In the genomic region with DNA sequence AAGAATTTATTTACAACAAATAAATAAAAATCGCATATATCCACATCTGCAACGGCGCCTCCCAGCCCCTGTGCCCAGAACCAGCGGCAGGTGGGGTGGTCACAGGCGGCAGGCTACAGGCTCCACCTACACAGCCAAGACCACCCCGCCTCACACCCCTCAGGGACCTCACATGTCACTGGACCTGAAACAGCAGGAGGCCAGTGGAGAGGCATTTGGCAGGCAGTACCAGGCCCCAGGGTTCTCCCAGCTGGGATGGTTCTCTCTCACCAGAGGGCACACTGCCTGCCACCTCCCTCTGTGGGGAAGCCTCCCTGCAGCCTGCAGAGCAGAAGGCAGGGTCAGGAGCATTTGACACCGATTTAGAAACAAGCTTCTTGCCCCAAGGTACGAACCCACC, we compare ENCODE assay signal across 23 cellular contexts.
A peak's percentile ranks its signal among the peaks of the same experiment; 100 is the strongest.
DNase-seq lines count a peak whose midpoint lies in the region; ATAC-seq, FAIRE-seq and TF ChIP-seq lines count a peak whose summit lies in the region.
"Had no signal": no experiment of that assay in that cellular context is flagged by ENCODE, and none has a peak within 500 bp of the region (broad histone marks: within the 10 kb centered on the region; RNA-seq: fewer than 3 reads in every experiment).

No MANE protein-coding gene starts in this region.

- 96% methylated on average over 8 of the region's 8 CpGs for WGBS in HepG2 (ENCODE audit: low lambda C conversion rate)

- no peak for FAIRE-seq in HepG2 (lab: Jason Lieb, UNC)
- FAIRE-seq: A549 had no signal

- H2AFZ ChIP-seq in HepG2 (ENCODE audit: low read length) = no peak overlapping the region
- H2AFZ ChIP-seq: GM23248, neural progenitor cell, PC-9 had no signal

- TF ChIP-seq EP300 in HepG2 (IDR thresholded peaks at IDR 0.05; ENCODE audit: low read depth in 2 of 2, low read length in 2 of 2) (no peak), HepG2 (CRISPR knock-in tag; IDR thresholded peaks at IDR 0.05; ENCODE audit: borderline replicate concordance) (no peak)

- POLR2A ChIA-PET in HepG2 (lab: Yijun Ruan, JAX) = interaction anchor here (2.0 kb wide), 1 partner anchor 203 kb away, joined by 4 read pairs; no protein-coding TSS in a partner anchor
- POLR2A ChIA-PET in CD8-positive, alpha-beta T cell (lab: Charles Lee) = no interaction called here

- H3K36me3 Mint-ChIP-seq in CD8-positive, alpha-beta T cell = peaks cover 22% of the 10 kb centered on the region
- H3K36me3 Mint-ChIP-seq: activated CD8-positive, alpha-beta memory T cell treated with anti-CD3 and anti-CD28 coated beads, Interleukin-2, amount 10 ng/mL, durations not matched to agents 7 days and 5 days had no signal

- H3K9ac ChIP-seq in HepG2 (ENCODE audit: insufficient read depth, low read depth, low read length) = no peak overlapping the region
- H3K9ac ChIP-seq: GM23248, neural progenitor cell had no signal

- CTCF ChIA-PET in HepG2 (lab: Yijun Ruan, JAX; ENCODE audit: low intra/inter-chr PET ratio, low total read pairs) = no interaction called here
- CTCF ChIA-PET in CD8-positive, alpha-beta T cell (lab: Charles Lee) = no interaction called here

- no peaks in the 10 kb centered on the region for H4K20me1 ChIP-seq in HepG2 (ENCODE audit: insufficient read depth, low read length)

- peaks cover 11 to 47% of the 10 kb centered on the region in 2 experiments for H3K36me3 ChIP-seq in HepG2 (replicated peaks in 1 of 2; ENCODE audit: control insufficient read depth in 1 of 2, insufficient read depth in 2 of 2, low read length in 2 of 2)
- no peaks in the 10 kb centered on the region for H3K36me3 ChIP-seq in CD8-positive, alpha-beta T cell (ENCODE audit: insufficient read depth, low read length)
- H3K36me3 ChIP-seq: neural progenitor cell had no signal

- DNase-seq in NCI-H2171 treated with DMSO at 0.1 percent for 48 hours (lab: John Stamatoyannopoulos, UW) (peak; percentile 17), NCI-H2171 (lab: John Stamatoyannopoulos, UW) (no peak), HepG2 (ENCODE audit: low spot score) (no peak), superior temporal gyrus (ENCODE audit: extremely low spot score) (peak; percentile 22), GM13977 (ENCODE audit: low spot score) (no peak)
- no peak for DNase-seq in CD8-positive, alpha-beta T cell
- DNase-seq: activated CD4-positive, alpha-beta T cell treated with anti-CD3 and anti-CD28 coated beads for 36 hours; activated CD8-positive, alpha-beta memory T cell treated with anti-CD3 and anti-CD28 coated beads, Interleukin-2, amount 10 ng/mL, durations not matched to agents 7 days and 5 days; effector CD4-positive, alpha-beta T cell; GM23248; islet precursor cell; NCI-H1048; NCI-H82; stimulated activated naive CD4-positive, alpha-beta T cell treated with Interleukin-2 at 50 U/mL for 16 hours; T-helper 9 cell; trophoblast cell had no signal

- no peak for TF ChIP-seq RAD21 in HepG2 (CRISPR knock-in tag; IDR thresholded peaks at IDR 0.05)

- intact Hi-C loops in HepG2 (cut with micrococcal nuclease; ENCODE audit: unreplicated experiment) = loop anchor here (10.0 kb wide), 1 partner anchor 46 kb away; no protein-coding TSS in a partner anchor
- intact Hi-C loops in CD8-positive, alpha-beta T cell (cut with DNase I, micrococcal nuclease) = no loop called here

- no peaks in the 10 kb centered on the region for H3K9me3 ChIP-seq in HepG2 (ENCODE audit: low read length)
- H3K9me3 ChIP-seq in CD8-positive, alpha-beta T cell (ENCODE audit: low read length) = no peaks in the 10 kb centered on the region
- H3K9me3 ChIP-seq: A549 had no signal

- no peak overlapping the region for H3K27ac Mint-ChIP-seq in CD8-positive, alpha-beta T cell
- H3K27ac Mint-ChIP-seq: activated CD4-positive, alpha-beta T cell treated with anti-CD3 and anti-CD28 coated beads for 36 hours; activated CD8-positive, alpha-beta memory T cell treated with anti-CD3 and anti-CD28 coated beads, Interleukin-2, amount 10 ng/mL, durations not matched to agents 7 days and 5 days had no signal

- in situ Hi-C loops in HepG2 (cut with HindIII; ENCODE audit: extremely low pct_ligation_motif_present, low pct_unique_long_range_greater_than_20kb) (no loop called here), GM13977 (cut with MboI; ENCODE audit: low pct_unique_long_range_greater_than_20kb, low sequenced_read_pairs, unreplicated experiment) (no loop called here)

- H3K9me3 Mint-ChIP-seq in CD8-positive, alpha-beta T cell = no peaks in the 10 kb centered on the region
- H3K9me3 Mint-ChIP-seq: CD14-positive monocyte, neural progenitor cell had no signal

- no peak overlapping the region for H3K4me2 ChIP-seq in HepG2 (ENCODE audit: low read depth, low read length)
- H3K4me2 ChIP-seq: A549, neural progenitor cell, PC-9 had no signal

- H3K4me3 Mint-ChIP-seq in CD8-positive, alpha-beta T cell = no peak overlapping the region
- H3K4me3 Mint-ChIP-seq: activated CD4-positive, alpha-beta T cell treated with anti-CD3 and anti-CD28 coated beads for 36 hours; activated CD8-positive, alpha-beta memory T cell treated with anti-CD3 and anti-CD28 coated beads, Interleukin-2, amount 10 ng/mL, durations not matched to agents 7 days and 5 days; CD14-positive monocyte; neural progenitor cell had no signal

- H3K27me3 Mint-ChIP-seq in CD8-positive, alpha-beta T cell (ENCODE audit: low read depth) = no peaks in the 10 kb centered on the region
- H3K27me3 Mint-ChIP-seq: activated CD4-positive, alpha-beta T cell treated with anti-CD3 and anti-CD28 coated beads for 36 hours; activated CD8-positive, alpha-beta memory T cell treated with anti-CD3 and anti-CD28 coated beads, Interleukin-2, amount 10 ng/mL, durations not matched to agents 7 days and 5 days had no signal

- H3K4me1 ChIP-seq in HepG2 (ENCODE audit: insufficient read depth, low read length) = peaks cover 41% of the 10 kb centered on the region
- no peaks in the 10 kb centered on the region for H3K4me1 ChIP-seq in CD8-positive, alpha-beta T cell (ENCODE audit: insufficient read depth, low read length)
- H3K4me1 ChIP-seq: A549, neural progenitor cell had no signal

- peaks cover 2% of the 10 kb centered on the region for H3K79me2 ChIP-seq in HepG2 (ENCODE audit: insufficient read depth, low read length)

- no peak for TF ChIP-seq CTCF in HepG2 (CRISPR knock-in tag; IDR thresholded peaks at IDR 0.05)
- no peak for TF ChIP-seq CTCF in GM13977 (IDR thresholded peaks at IDR 0.05; ENCODE audit: extremely low read depth, insufficient read depth, missing control alignments)
- TF ChIP-seq CTCF in CD8-positive, alpha-beta T cell (IDR thresholded peaks at IDR 0.05) = no peak

- no peaks in the 10 kb centered on the region for H3K27me3 ChIP-seq in HepG2 (ENCODE audit: control insufficient read depth in 1 of 2, insufficient read depth in 2 of 2, low read length in 2 of 2)
- H3K27me3 ChIP-seq in CD8-positive, alpha-beta T cell (ENCODE audit: insufficient read depth, low read length) = no peaks in the 10 kb centered on the region
- H3K27me3 ChIP-seq: neural progenitor cell had no signal

- peak; percentile 14; the same call in 2 of the 3 replicates for ATAC-seq in HepG2
- ATAC-seq in HG03025 (IDR thresholded peaks at IDR 0.05; ENCODE audit: low FRiP score, unreplicated experiment) = no peak
- ATAC-seq in CD8-positive, alpha-beta T cell = no peak
- ATAC-seq: activated CD4-positive, alpha-beta T cell treated with anti-CD3 and anti-CD28 coated beads for 36 hours; activated CD8-positive, alpha-beta memory T cell treated with anti-CD3 and anti-CD28 coated beads, Interleukin-2, amount 10 ng/mL, durations not matched to agents 7 days and 5 days had no signal

- no peak for TF ChIP-seq POLR2A in HepG2 (IDR thresholded peaks at IDR 0.05; ENCODE audit: insufficient read depth in 1 of 2, low read depth in 2 of 2, low read length in 2 of 2)

- H3K27ac ChIP-seq in cingulate gyrus (ENCODE audit: low read depth, low read length) (peak overlapping the region; percentile 80), HepG2 (ENCODE audit: extremely low read length, insufficient read depth, low read length) (peak overlapping the region; percentile 12)
- no peak overlapping the region for H3K27ac ChIP-seq in CD8-positive, alpha-beta T cell (ENCODE audit: low read depth, low read length)
- H3K27ac ChIP-seq: A549, GM23248, HL-60, neural progenitor cell, PC-9 had no signal

- no TSS peak for BruUV-seq in HepG2 (replicated peaks; lab: Mats Ljungman, UMichigan)

- no peaks in the 10 kb centered on the region for H3K4me1 Mint-ChIP-seq in CD8-positive, alpha-beta T cell (ENCODE audit: low read depth)
- H3K4me1 Mint-ChIP-seq: activated CD4-positive, alpha-beta T cell treated with anti-CD3 and anti-CD28 coated beads for 36 hours; activated CD8-positive, alpha-beta memory T cell treated with anti-CD3 and anti-CD28 coated beads, Interleukin-2, amount 10 ng/mL, durations not matched to agents 7 days and 5 days had no signal

- no peak overlapping the region for H3K4me3 ChIP-seq in HepG2 (replicated peaks in 1 of 3; ENCODE audit: insufficient read depth in 1 of 3, low read depth in 2 of 3, low read length in 3 of 3)
- H3K4me3 ChIP-seq in CD8-positive, alpha-beta T cell (ENCODE audit: low read depth, low read length) = no peak overlapping the region
- H3K4me3 ChIP-seq: A549, GM23248, neural progenitor cell, PC-9 had no signal

TF ChIP-seq in HepG2, 621 proteins besides CTCF, POLR2A, EP300 and RAD21 (continues in another document):
- TF ChIP-seq, protein P1, sequence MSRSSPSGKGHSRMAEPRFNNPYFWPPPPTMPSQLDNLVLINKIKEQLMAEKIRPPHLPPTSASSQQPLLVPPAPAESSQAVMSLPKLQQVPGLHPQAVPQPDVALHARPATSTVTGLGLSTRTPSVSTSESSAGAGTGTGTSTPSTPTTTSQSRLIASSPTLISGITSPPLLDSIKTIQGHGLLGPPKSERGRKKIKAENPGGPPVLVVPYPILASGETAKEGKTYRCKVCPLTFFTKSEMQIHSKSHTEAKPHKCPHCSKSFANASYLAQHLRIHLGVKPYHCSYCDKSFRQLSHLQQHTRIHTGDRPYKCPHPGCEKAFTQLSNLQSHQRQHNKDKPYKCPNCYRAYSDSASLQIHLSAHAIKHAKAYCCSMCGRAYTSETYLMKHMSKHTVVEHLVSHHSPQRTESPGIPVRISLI (CRISPR knock-in tag; IDR thresholded peaks at IDR 0.05; ENCODE audit: borderline replicate concordance) = no peak

Comparison
In these comparisons a context has a peak if more than half of its experiments do, and no peak if none do; other contexts are left out.
1. DNase-seq: peak in NCI-H2171 treated with DMSO at 0.1 percent for 48 hours (single experiment) and superior temporal gyrus (single experiment); none in NCI-H2171 (single experiment), HepG2 (single experiment), GM13977 (single experiment) and CD8-positive, alpha-beta T cell (0 of 7).